In the genomic region with DNA sequence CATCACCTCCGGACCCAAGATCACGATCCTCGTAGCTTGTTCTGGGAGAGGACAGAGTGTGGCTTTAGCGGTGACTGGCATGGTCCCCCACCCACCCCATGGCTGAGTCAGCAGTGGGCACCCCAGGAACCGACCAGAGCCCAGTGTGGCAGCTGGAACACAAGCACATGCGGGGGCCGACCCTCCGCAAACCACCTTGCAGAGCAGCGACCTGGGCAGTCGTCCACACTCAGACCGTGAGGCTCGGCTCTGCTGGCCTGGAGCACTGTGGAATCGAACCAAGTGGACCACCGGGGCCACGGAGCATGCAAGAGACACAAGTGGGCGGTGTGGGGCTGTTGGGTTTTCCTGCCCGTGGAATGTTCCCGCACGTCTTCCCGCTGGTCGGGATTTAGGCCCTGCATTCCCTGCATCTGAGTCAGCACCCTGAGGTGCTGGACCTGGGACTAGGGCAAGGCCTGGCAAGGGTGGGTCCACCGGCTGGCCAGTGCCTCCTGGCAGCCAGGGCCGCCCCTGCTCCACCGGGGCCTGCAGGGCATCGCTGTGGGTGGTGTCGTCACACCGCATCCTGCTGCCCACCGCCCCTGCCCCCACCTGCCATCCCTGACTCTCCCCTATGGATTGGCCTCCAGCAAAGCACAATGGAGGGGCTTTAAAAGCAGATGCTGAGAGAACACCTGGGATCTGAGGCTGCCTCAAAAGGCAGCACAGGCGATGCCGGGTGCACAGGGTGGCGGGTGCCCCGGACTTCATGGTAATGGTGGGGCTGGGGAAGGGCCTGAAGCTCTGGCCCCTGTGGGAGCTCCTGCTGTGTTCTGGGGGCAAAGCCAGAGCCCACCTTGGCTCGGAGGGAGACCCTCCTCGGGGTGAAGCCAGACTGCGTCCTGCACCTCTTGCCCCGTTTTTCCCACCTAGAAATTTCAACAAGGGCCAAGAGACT, we compare ENCODE assay signal across 1 cellular context.
TF ChIP-seq lines count a peak whose summit lies in the region.

No MANE protein-coding gene starts in this region.

TF ChIP-seq in GM12878, 131 proteins besides CTCF, POLR2A, EP300 and RAD21:
- TF ChIP-seq KAT2A (conservative IDR thresholded peaks at IDR 0.05; ENCODE audit: control insufficient read depth, low read depth, low read length) (no peak), IKZF2 (IDR thresholded peaks at IDR 0.05) (no peak), MXI1 (IDR thresholded peaks at IDR 0.05; ENCODE audit: low read depth, low read length) (no peak), TAF1 (IDR thresholded peaks at IDR 0.05; ENCODE audit: borderline replicate concordance, low read depth, low read length) (no peak), HDAC6 (IDR thresholded peaks at IDR 0.05; ENCODE audit: unreplicated experiment) (no peak), ZNF384 (IDR thresholded peaks at IDR 0.05; ENCODE audit: borderline replicate concordance, low read depth, low read length) (no peak), MYB (IDR thresholded peaks at IDR 0.05; ENCODE audit: borderline replicate concordance, low read depth, low read length) (no peak), PAX5 (IDR thresholded peaks at IDR 0.05; ENCODE audit: borderline replicate concordance, low read depth, low read length) (no peak), NFYA (IDR thresholded peaks at IDR 0.05; ENCODE audit: borderline replicate concordance, low read depth, low read length) (no peak), BMI1 (IDR thresholded peaks at IDR 0.05; ENCODE audit: borderline replicate concordance) (no peak), FOXM1 (IDR thresholded peaks at IDR 0.05; ENCODE audit: low read depth, low read length) (no peak)
- TF ChIP-seq, protein P1, sequence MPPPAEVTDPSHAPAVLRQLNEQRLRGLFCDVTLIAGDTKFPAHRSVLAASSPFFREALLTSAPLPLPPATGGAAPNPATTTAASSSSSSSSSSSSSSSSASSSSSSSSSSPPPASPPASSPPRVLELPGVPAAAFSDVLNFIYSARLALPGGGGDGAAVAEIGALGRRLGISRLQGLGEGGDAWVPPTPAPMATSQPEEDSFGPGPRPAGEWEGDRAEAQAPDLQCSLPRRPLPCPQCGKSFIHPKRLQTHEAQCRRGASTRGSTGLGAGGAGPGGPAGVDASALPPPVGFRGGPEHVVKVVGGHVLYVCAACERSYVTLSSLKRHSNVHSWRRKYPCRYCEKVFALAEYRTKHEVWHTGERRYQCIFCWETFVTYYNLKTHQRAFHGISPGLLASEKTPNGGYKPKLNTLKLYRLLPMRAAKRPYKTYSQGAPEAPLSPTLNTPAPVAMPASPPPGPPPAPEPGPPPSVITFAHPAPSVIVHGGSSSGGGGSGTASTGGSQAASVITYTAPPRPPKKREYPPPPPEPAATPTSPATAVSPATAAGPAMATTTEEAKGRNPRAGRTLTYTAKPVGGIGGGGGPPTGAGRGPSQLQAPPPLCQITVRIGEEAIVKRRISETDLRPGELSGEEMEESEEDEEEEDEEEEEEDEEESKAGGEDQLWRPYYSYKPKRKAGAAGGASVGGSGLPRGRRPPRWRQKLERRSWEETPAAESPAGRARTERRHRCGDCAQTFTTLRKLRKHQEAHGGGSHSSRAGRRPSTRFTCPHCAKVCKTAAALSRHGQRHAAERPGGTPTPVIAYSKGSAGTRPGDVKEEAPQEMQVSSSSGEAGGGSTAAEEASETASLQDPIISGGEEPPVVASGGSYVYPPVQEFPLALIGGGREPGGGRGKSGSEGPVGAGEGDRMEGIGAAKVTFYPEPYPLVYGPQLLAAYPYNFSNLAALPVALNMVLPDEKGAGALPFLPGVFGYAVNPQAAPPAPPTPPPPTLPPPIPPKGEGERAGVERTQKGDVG (CRISPR knock-in tag; IDR thresholded peaks at IDR 0.05), result no peak
- TF ChIP-seq, protein P2, sequence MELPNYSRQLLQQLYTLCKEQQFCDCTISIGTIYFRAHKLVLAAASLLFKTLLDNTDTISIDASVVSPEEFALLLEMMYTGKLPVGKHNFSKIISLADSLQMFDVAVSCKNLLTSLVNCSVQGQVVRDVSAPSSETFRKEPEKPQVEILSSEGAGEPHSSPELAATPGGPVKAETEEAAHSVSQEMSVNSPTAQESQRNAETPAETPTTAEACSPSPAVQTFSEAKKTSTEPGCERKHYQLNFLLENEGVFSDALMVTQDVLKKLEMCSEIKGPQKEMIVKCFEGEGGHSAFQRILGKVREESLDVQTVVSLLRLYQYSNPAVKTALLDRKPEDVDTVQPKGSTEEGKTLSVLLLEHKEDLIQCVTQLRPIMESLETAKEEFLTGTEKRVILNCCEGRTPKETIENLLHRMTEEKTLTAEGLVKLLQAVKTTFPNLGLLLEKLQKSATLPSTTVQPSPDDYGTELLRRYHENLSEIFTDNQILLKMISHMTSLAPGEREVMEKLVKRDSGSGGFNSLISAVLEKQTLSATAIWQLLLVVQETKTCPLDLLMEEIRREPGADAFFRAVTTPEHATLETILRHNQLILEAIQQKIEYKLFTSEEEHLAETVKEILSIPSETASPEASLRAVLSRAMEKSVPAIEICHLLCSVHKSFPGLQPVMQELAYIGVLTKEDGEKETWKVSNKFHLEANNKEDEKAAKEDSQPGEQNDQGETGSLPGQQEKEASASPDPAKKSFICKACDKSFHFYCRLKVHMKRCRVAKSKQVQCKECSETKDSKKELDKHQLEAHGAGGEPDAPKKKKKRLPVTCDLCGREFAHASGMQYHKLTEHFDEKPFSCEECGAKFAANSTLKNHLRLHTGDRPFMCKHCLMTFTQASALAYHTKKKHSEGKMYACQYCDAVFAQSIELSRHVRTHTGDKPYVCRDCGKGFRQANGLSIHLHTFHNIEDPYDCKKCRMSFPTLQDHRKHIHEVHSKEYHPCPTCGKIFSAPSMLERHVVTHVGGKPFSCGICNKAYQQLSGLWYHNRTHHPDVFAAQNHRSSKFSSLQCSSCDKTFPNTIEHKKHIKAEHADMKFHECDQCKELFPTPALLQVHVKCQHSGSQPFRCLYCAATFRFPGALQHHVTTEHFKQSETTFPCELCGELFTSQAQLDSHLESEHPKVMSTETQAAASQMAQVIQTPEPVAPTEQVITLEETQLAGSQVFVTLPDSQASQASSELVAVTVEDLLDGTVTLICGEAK (IDR thresholded peaks at IDR 0.05; ENCODE audit: borderline replicate concordance), result no peak
